In the genomic region with DNA sequence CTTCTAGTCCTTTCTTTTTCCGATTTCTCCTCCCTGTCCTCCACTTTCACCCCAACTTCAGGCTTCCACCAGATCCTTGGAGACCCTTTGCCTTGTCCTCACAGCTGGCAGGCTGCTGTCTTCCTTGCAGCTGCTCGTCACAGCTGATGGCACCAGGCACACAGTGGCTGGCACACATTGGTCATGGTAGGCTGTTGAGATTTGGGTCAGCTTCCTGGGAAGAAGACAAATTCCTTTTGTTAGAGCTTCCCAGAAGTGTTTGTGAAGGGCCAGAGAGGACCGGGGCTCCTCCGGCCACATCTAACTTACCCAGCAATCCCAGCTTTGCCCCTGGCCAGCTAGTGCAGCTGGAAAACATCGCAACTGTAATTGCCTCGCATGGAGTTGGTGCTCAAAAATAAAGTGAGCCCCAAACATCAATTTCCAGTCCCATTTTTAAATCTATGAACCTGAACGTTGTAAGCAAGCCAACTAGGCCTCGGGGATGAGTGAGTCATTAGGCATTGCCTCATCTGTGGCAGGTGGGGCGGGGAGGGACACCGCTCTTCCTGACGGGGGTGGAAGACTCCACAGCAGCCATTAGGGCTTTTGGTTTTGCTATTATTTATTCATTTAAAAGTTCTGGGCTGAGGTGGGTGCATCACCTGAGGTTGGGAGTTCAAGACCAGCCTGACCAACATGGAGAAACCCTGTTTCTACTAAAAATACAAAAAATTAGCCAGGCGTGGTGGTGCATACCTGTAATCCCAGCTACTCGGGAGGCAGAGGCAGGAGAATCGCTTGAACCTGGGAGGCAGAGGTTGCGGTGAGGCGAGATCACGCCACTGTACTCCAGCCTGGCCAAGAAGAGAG, we compare ENCODE assay signal across 9 cellular contexts. TPM values are rescaled to one million over a fixed set of nuclear protein-coding genes. Genes with fewer than 3 reads are reported as not detected.
A peak's percentile ranks its signal among the peaks of the same experiment; 100 is the strongest.
DNase-seq lines count a peak whose midpoint lies in the region; ATAC-seq and TF ChIP-seq lines count a peak whose summit lies in the region.
"Had no signal": no experiment of that assay in that cellular context is flagged by ENCODE, and none has a peak within 500 bp of the region (broad histone marks: within the 10 kb centered on the region; RNA-seq: fewer than 3 reads in every experiment).

No MANE protein-coding gene starts in this region.

- ATAC-seq in HG02610 (IDR thresholded peaks at IDR 0.05; ENCODE audit: unreplicated experiment): no peak

- no peak overlapping the region for H3K4me2 ChIP-seq in OCI-LY7 (ENCODE audit: low read length)

- H3K9me2 ChIP-seq in OCI-LY7 (ENCODE audit: insufficient read depth, low read length): no peaks in the 10 kb centered on the region

- H3K36me3 ChIP-seq in stomach smooth muscle (ENCODE audit: control insufficient read depth in 2 of 2, insufficient read depth in 2 of 2, low read length in 2 of 2) (no peaks in the 10 kb centered on the region), OCI-LY7 (ENCODE audit: insufficient read depth, low read length) (no peaks in the 10 kb centered on the region)

- intact Hi-C loops in OCI-LY7 (cut with micrococcal nuclease; ENCODE audit: unreplicated experiment): no loop called here

- CTCF ChIA-PET in OCI-LY7 (lab: Charles Lee; ENCODE audit: unreplicated experiment): no interaction called here

- H3K4me1 ChIP-seq in stomach smooth muscle (ENCODE audit: control insufficient read depth, insufficient read depth, low read length) (peaks cover 18% of the 10 kb centered on the region), OCI-LY7 (ENCODE audit: insufficient read depth, low read length, poor library complexity, severe bottlenecking) (no peaks in the 10 kb centered on the region)

- no peak overlapping the region for H3K9ac ChIP-seq in stomach smooth muscle (ENCODE audit: low read length in 2 of 2)

- H3K9me3 ChIP-seq in stomach smooth muscle (ENCODE audit: control insufficient read depth in 2 of 2, low read length in 2 of 2): no peaks in the 10 kb centered on the region
- no peaks in the 10 kb centered on the region for H3K9me3 ChIP-seq in OCI-LY7 (ENCODE audit: low read length)

- no peaks in the 10 kb centered on the region for H3K27me3 ChIP-seq in stomach smooth muscle (ENCODE audit: control insufficient read depth in 1 of 2, insufficient read depth in 2 of 2, low read length in 2 of 2)

- BruUV-seq in OCI-LY7 (replicated peaks; lab: Mats Ljungman, UMichigan): no TSS peak

- no peak overlapping the region for H2AFZ ChIP-seq in OCI-LY7 (ENCODE audit: low read length)

- H3K4me3 ChIP-seq in stomach smooth muscle (ENCODE audit: low read length in 2 of 2) (no peak overlapping the region), OCI-LY7 (ENCODE audit: low read depth, low read length, poor library complexity, severe bottlenecking) (no peak overlapping the region)

- POLR2A ChIA-PET in OCI-LY7 (lab: Charles Lee): interaction anchor here (0.6 kb wide), 1 partner anchor 153 kb away, joined by 3 read pairs; no protein-coding TSS in a partner anchor

- no peaks in the 10 kb centered on the region for H3K79me2 ChIP-seq in OCI-LY7 (ENCODE audit: insufficient read depth, low read depth, low read length)

- peak; percentile 65 for DNase-seq in HT-29 (ENCODE audit: low spot score)
- peak; percentile 8 for DNase-seq in amniotic stem cell (lab: John Stamatoyannopoulos, UW)
- peak; percentile 40 for DNase-seq in iPS-NIHi7 (ENCODE audit: extremely low spot score)
- no peak for DNase-seq in OCI-LY7 (ENCODE audit: low spot score)
- DNase-seq in NCI-H526 treated with DMSO at 0.1 percent for 48 hours (lab: John Stamatoyannopoulos, UW): no peak
- no peak for DNase-seq in HuH-7 (ENCODE audit: low spot score)
- DNase-seq: naive B cell had no signal

- no peak for TF ChIP-seq CTCF in OCI-LY7 (conservative IDR thresholded peaks at IDR 0.05; ENCODE audit: low read length)

- peak overlapping the region; percentile 69 for H3K27ac ChIP-seq in stomach smooth muscle (ENCODE audit: low read length)
- H3K27ac ChIP-seq in OCI-LY7 (ENCODE audit: low read depth, low read length, poor library complexity, severe bottlenecking): no peak overlapping the region

- no peaks in the 10 kb centered on the region for H4K20me1 ChIP-seq in OCI-LY7 (ENCODE audit: insufficient read depth, low read length)

RNA-seq across cellular contexts. Expression of a gene that starts 12.4 kb away (rescaled TPM):
- total RNA-seq in HT-29 (2014; rRNA removed; shearing (Covaris generic)): not detected in 2 replicates
- total RNA-seq in OCI-LY7 (2014; rRNA removed; shearing (Covaris generic)): not detected in 2 replicates
- not detected in 2 replicates for total RNA-seq in OCI-LY7 (2022)

RNA-seq across cellular contexts. Expression of a gene that starts 23.3 kb away (rescaled TPM):
- total RNA-seq in HT-29 (2014; rRNA removed; shearing (Covaris generic)): not detected in 2 replicates
- total RNA-seq in OCI-LY7 (2014; rRNA removed; shearing (Covaris generic)): not detected in 2 replicates
- total RNA-seq in OCI-LY7 (2022): not detected in 2 replicates

Comparison
In these comparisons a context has a peak if more than half of its experiments do, and no peak if none do; other contexts are left out.
1. DNase-seq: peak in HT-29 (single experiment), amniotic stem cell (single experiment) and iPS-NIHi7 (single experiment); none in OCI-LY7 (single experiment), NCI-H526 treated with DMSO at 0.1 percent for 48 hours (single experiment) and HuH-7 (single experiment).